36 cellular contexts compared by ENCODE assay signal in genomic region chrX:155115174-155115830, GRCh38.
"Had no signal": no experiment of that assay in that cellular context is flagged by ENCODE, and none has a peak within 500 bp of the region (broad histone marks: within the 10 kb centered on the region; RNA-seq: fewer than 3 reads in every experiment).

No MANE protein-coding gene starts in this region.

- H3K27ac Mint-ChIP-seq: activated CD4-positive, alpha-beta T cell treated with anti-CD3 and anti-CD28 coated beads for 36 hours; activated CD4-positive, alpha-beta T cell treated with anti-CD3 and anti-CD28 coated beads, Interleukin-2, amount 10 ng/mL, durations not matched to agents 7 days and 5 days; activated CD8-positive, alpha-beta T cell treated with anti-CD3 and anti-CD28 coated beads, Interleukin-2, amount 10 ng/mL, durations not matched to agents 7 days and 5 days; activated naive CD4-positive, alpha-beta T cell treated with anti-CD3 and anti-CD28 coated beads for 36 hours; activated naive CD4-positive, alpha-beta T cell treated with anti-CD3 and anti-CD28 coated beads, Interleukin-2, amount 50 U/mL, for 72 hours; activated T-cell treated with anti-CD3 and anti-CD28 coated beads, Interleukin-2, amount 50 U/mL, for 24 hours; activated T-helper 2 cell treated with anti-CD3 and anti-CD28 coated beads, Interferon-gamma antibody, Interleukin-2, Interleukin-4, amounts not matched to agents 10 μg/mL and 5 μg/mL and 100 μg/mL, durations not matched to agents 14 hours and 24 hours and 36 hours; brain; T-helper 1 cell treated with Interleukin-12 subunit alpha and Interleukin-12 subunit beta and Interleukin-4 antibody, amounts not matched to agents 30 μg/mL and 1 μg/mL, for 36 hours; T-helper 2 cell treated with Interferon-gamma antibody and Interleukin-4, amounts not matched to agents 5 μg/mL and 100 μg/mL, for 36 hours had no signal

- ATAC-seq: activated CD4-positive, alpha-beta T cell treated with anti-CD3 and anti-CD28 coated beads for 36 hours; activated CD4-positive, CD25-positive, alpha-beta regulatory T cell treated with anti-CD3 and anti-CD28 coated beads, Interleukin-2, amount 50 U/mL, for 24 hours; activated CD8-positive, alpha-beta T cell treated with anti-CD3 and anti-CD28 coated beads, Interleukin-2, amount 10 ng/mL, durations not matched to agents 7 days and 5 days; activated naive CD4-positive, alpha-beta T cell treated with anti-CD3 and anti-CD28 coated beads, Interleukin-2, amount 50 U/mL, for 72 hours; PC-3 had no signal

- H3K4me2 ChIP-seq: SK-N-SH had no signal

- H3K4me3 Mint-ChIP-seq: activated CD4-positive, alpha-beta T cell treated with anti-CD3 and anti-CD28 coated beads for 36 hours; activated CD4-positive, alpha-beta T cell treated with anti-CD3 and anti-CD28 coated beads, Interleukin-2, amount 10 ng/mL, durations not matched to agents 7 days and 5 days; activated CD8-positive, alpha-beta T cell treated with anti-CD3 and anti-CD28 coated beads, Interleukin-2, amount 10 ng/mL, durations not matched to agents 7 days and 5 days; activated naive CD4-positive, alpha-beta T cell treated with anti-CD3 and anti-CD28 coated beads for 36 hours; activated T-cell treated with anti-CD3 and anti-CD28 coated beads, Interleukin-2, amount 50 U/mL, for 24 hours; brain; central memory CD8-positive, alpha-beta T cell; T-helper 1 cell treated with Interleukin-12 subunit alpha and Interleukin-12 subunit beta and Interleukin-4 antibody, amounts not matched to agents 30 μg/mL and 1 μg/mL, for 36 hours; T-helper 2 cell treated with Interferon-gamma antibody and Interleukin-4, amounts not matched to agents 5 μg/mL and 100 μg/mL, for 36 hours had no signal

- H3K27ac ChIP-seq: adrenal gland, cardiac muscle cell, Peyer's patch, SJSA1 had no signal

- H3K27me3 Mint-ChIP-seq: activated CD4-positive, alpha-beta T cell treated with anti-CD3 and anti-CD28 coated beads for 36 hours; activated CD4-positive, alpha-beta T cell treated with anti-CD3 and anti-CD28 coated beads, Interleukin-2, amount 10 ng/mL, durations not matched to agents 7 days and 5 days; brain; central memory CD8-positive, alpha-beta T cell had no signal

- H3K36me3 ChIP-seq: adrenal gland, cardiac muscle cell, Peyer's patch had no signal

- H3K27me3 ChIP-seq: adrenal gland, cardiac muscle cell, Peyer's patch, SJSA1 had no signal

- H3K4me1 Mint-ChIP-seq: activated CD4-positive, alpha-beta T cell treated with anti-CD3 and anti-CD28 coated beads for 36 hours; activated CD4-positive, alpha-beta T cell treated with anti-CD3 and anti-CD28 coated beads, Interleukin-2, amount 10 ng/mL, durations not matched to agents 7 days and 5 days; brain; central memory CD8-positive, alpha-beta T cell had no signal

- H3K9ac ChIP-seq: SK-N-SH had no signal

- H3K4me3 ChIP-seq: adrenal gland, cardiac muscle cell, Peyer's patch, SJSA1 had no signal

- H3K4me1 ChIP-seq: adrenal gland, Peyer's patch, SJSA1 had no signal

- FAIRE-seq: TTC549 had no signal

- H3K9me3 Mint-ChIP-seq: activated naive CD4-positive, alpha-beta T cell treated with anti-CD3 and anti-CD28 coated beads for 36 hours; activated naive CD4-positive, alpha-beta T cell treated with anti-CD3 and anti-CD28 coated beads, Interleukin-2, amount 50 U/mL, for 72 hours; activated T-cell treated with anti-CD3 and anti-CD28 coated beads, Interleukin-2, amount 50 U/mL, for 24 hours; central memory CD8-positive, alpha-beta T cell; T-helper 1 cell treated with Interleukin-12 subunit alpha and Interleukin-12 subunit beta and Interleukin-4 antibody, amounts not matched to agents 30 μg/mL and 1 μg/mL, for 36 hours had no signal

- DNase-seq: activated CD4-positive, alpha-beta T cell treated with anti-CD3 and anti-CD28 coated beads for 36 hours; activated CD4-positive, alpha-beta T cell treated with anti-CD3 and anti-CD28 coated beads, Interleukin-2, amount 10 ng/mL, durations not matched to agents 7 days and 5 days; activated CD4-positive, alpha-beta T cell treated with anti-CD3 and anti-CD28 coated beads, Interleukin-2, amount 50 U/mL, for 48 hours; activated CD8-positive, alpha-beta T cell treated with anti-CD3 and anti-CD28 coated beads, Interleukin-2, amount 10 ng/mL, durations not matched to agents 7 days and 5 days; activated gamma-delta T cell treated with Interleukin-2 at 50 U/mL for 16 hours; activated naive CD4-positive, alpha-beta T cell treated with anti-CD3 and anti-CD28 coated beads for 36 hours; activated T-cell treated with anti-CD3 and anti-CD28 coated beads, Interleukin-2, amount 50 U/mL, for 24 hours; adrenal gland; Karpas-422; KBM-7; MM.1S; NCI-H1048; NCI-H1105 treated with DMSO at 0.1 percent for 48 hours; NCI-H1436; NCI-H1694; NCI-H1930; NCI-H2081 treated with DMSO at 0.1 percent for 48 hours; NCI-H345; NCI-H526; NCI-H748 treated with DMSO at 0.1 percent for 48 hours; NK-92 treated with Interleukin-12 subunit alpha and Interleukin-12 subunit beta, amount 100 ng/mL, for 24 hours; PC-3; Peyer's patch; RPMI8226; SHP77 treated with DMSO at 0.1 percent for 48 hours; SK-N-SH had no signal
